8 cellular contexts compared by ENCODE assay signal in the genomic region with DNA sequence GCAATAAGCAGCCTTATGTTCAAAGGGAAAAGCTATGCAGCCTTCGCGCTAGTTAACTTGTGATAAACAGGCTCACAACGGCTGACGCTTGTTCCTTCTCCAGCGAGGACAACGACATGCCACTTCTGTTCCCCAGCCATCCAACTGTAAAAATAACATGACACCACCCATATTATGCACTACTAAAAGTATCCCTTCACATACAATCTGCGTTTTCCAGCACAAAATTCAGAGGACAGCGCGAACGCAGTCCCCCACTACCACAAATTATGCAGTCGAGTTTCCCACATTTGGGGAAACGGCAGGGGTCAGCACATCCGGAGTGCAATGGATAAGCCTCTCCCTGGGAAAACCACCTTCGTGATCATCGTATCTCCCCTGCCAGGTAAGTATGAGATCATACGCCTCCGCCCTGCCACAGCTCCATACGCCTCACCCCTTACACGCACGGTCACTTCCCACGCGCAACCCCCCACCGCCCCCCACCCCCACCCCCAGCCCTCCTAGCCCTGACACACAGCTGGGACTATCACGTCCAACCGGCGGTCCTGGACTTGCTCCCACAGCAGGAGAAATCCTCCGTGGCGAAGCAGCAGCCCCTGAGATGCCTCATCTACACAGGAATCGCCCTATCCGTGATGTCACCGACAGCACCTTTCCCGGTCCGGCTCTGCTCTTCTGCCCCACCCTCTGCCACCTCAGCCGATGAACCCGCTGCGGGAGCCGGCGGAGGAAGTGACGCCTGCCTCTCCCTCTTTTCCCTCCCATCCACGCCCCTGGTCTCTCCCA.
DNase-seq lines count a peak whose midpoint lies in the region; ATAC-seq and TF ChIP-seq lines count a peak whose summit lies in the region.

No MANE protein-coding gene starts in this region.

- ATAC-seq in GM23338 (peak; percentile 94), gastroesophageal sphincter (no peak), HG03442 (IDR thresholded peaks at IDR 0.05; ENCODE audit: unreplicated experiment) (no peak), GM18868 (IDR thresholded peaks at IDR 0.05; ENCODE audit: unreplicated experiment) (no peak)

- peak overlapping the region; percentile 78 for H3K4me3 Mint-ChIP-seq in GM23338

- H3K36me3 ChIP-seq in GM23338 (ENCODE audit: insufficient read depth): no peaks in the 10 kb centered on the region
- H3K36me3 ChIP-seq in gastroesophageal sphincter: no peaks in the 10 kb centered on the region

- peaks cover 5% of the 10 kb centered on the region for H3K4me1 Mint-ChIP-seq in GM23338

- peaks cover 20% of the 10 kb centered on the region for H3K27me3 Mint-ChIP-seq in GM23338 (ENCODE audit: insufficient read depth, low read depth, poor library complexity)

- H3K79me2 ChIP-seq in GM23338 (replicated peaks; ENCODE audit: insufficient read depth): no peaks in the 10 kb centered on the region

- H4K20me1 ChIP-seq in GM23338 (replicated peaks; ENCODE audit: insufficient read depth): no peaks in the 10 kb centered on the region

- H3K4me3 ChIP-seq in GM23338 (peak overlapping the region; percentile 58), fibroblast of pulmonary artery (replicated peaks; ENCODE audit: low read depth, low read length) (peak overlapping the region; percentile 31), gastroesophageal sphincter (peak overlapping the region in 1 of 2 donors; percentile 12)

- H3K27ac ChIP-seq in GM23338 (ENCODE audit: low read depth) (no peak overlapping the region), gastroesophageal sphincter (no peak overlapping the region)

- H3F3A ChIP-seq in GM23338 (replicated peaks; ENCODE audit: low read depth): peaks cover 6% of the 10 kb centered on the region

- H3K27ac Mint-ChIP-seq in GM23338: peak overlapping the region; percentile 40

- no peak for TF ChIP-seq POLR2A in gastroesophageal sphincter (IDR thresholded peaks at IDR 0.05)

- H3K27me3 ChIP-seq in GM23338 (ENCODE audit: insufficient read depth): peaks cover 51% of the 10 kb centered on the region
- H3K27me3 ChIP-seq in gastroesophageal sphincter: peaks cover 65% of the 10 kb centered on the region

- whole genome bisulfite sequencing in gastroesophageal sphincter (ENCODE audit: low coverage in 1 of 2), 2 donors: 31 to 34% methylated on average over 17 to 28 of the region's 40 CpGs

- DNase-seq in GM23338 (ENCODE audit: low spot score): peak; percentile 90
- DNase-seq in activated T-cell treated with anti-CD3 and anti-CD28 coated beads for 24 hours (ENCODE audit: low read depth): peak; percentile 54
- DNase-seq in fibroblast of pulmonary artery (ENCODE audit: low read depth): no peak
- peak; percentile 79 for DNase-seq in stimulated activated CD4-positive, alpha-beta T cell treated with anti-CD3 and anti-CD28 coated beads, Interleukin-15, amount 100 ng/mL, for 24 hours
- DNase-seq in DMS79 treated with DMSO at 0.1 percent for 48 hours (lab: John Stamatoyannopoulos, UW): no peak

- peak overlapping the region; percentile 90 for H2AFZ ChIP-seq in GM23338

- peak overlapping the region; percentile 92 for H3K4me2 ChIP-seq in GM23338

- H3K36me3 Mint-ChIP-seq in GM23338 (ENCODE audit: low read depth): no peaks in the 10 kb centered on the region

- H3K9me2 ChIP-seq in GM23338 (ENCODE audit: insufficient read depth): no peaks in the 10 kb centered on the region

- TF ChIP-seq EP300 in gastroesophageal sphincter (IDR thresholded peaks at IDR 0.05): no peak

- no peaks in the 10 kb centered on the region for H3K9me3 ChIP-seq in gastroesophageal sphincter

- TF ChIP-seq CTCF in GM23338 (conservative IDR thresholded peaks at IDR 0.05; ENCODE audit: low read depth in 2 of 2): peak in 1 of 2 experiments; percentile 22; a peak in 2 of 4 replicates
- no peak for TF ChIP-seq CTCF in fibroblast of pulmonary artery (IDR thresholded peaks at IDR 0.05; ENCODE audit: low read length, missing control alignments)
- no peak for TF ChIP-seq CTCF in gastroesophageal sphincter (IDR thresholded peaks at IDR 0.05)

- no peaks in the 10 kb centered on the region; the same call in 2 of the 3 replicates for H3K9me3 Mint-ChIP-seq in GM23338

- H3K4me1 ChIP-seq in GM23338 (ENCODE audit: insufficient read depth) (peaks cover 5% of the 10 kb centered on the region), gastroesophageal sphincter (peaks cover 0 to 13% (median 4%) of the 10 kb centered on the region in 3 donors)

TF ChIP-seq in GM23338, 12 proteins besides CTCF, POLR2A, EP300 and RAD21:
- TF ChIP-seq POLR2AphosphoS5 (IDR thresholded peaks at IDR 0.05; ENCODE audit: low read depth) (peak; percentile 73), EZH2 (IDR thresholded peaks at IDR 0.05; ENCODE audit: low read depth, unreplicated experiment) (no peak), CREB1 (CRISPR knock-in tag; IDR thresholded peaks at IDR 0.05; ENCODE audit: low read depth) (peak; percentile 81), EZH2phosphoT487 (IDR thresholded peaks at IDR 0.05; ENCODE audit: unreplicated experiment) (no peak)

Comparison
In these comparisons a context has a peak if more than half of its experiments do, and no peak if none do; other contexts are left out.
1. DNase-seq: peak in GM23338 (single experiment), activated T-cell treated with anti-CD3 and anti-CD28 coated beads for 24 hours (single experiment) and stimulated activated CD4-positive, alpha-beta T cell treated with anti-CD3 and anti-CD28 coated beads, Interleukin-15, amount 100 ng/mL, for 24 hours (single experiment); none in fibroblast of pulmonary artery (single experiment) and DMS79 treated with DMSO at 0.1 percent for 48 hours (single experiment).